ENCODE assay signal across 17 cellular contexts in the genomic region with DNA sequence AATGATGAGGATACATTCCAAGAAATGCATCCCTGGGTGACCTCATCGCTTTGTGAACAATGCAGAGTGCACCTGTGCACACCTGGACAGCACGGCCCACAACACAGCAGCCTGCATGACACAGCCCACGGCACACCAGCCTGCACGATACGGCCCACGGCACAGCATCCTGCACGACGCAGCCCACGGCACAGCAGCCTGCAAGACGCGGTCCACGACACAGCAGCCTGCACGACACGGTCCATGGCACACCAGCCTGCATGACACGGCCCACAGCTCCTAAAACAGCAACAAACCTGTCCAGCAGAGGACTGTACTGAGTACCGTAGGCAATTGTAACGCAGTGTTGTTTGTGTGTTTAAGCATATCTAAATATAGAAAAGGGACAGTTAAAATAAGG.
DNase-seq lines count a peak whose midpoint lies in the region; ATAC-seq and TF ChIP-seq lines count a peak whose summit lies in the region.
"Had no signal": no experiment of that assay in that cellular context is flagged by ENCODE, and none has a peak within 500 bp of the region (broad histone marks: within the 10 kb centered on the region; RNA-seq: fewer than 3 reads in every experiment).

No MANE protein-coding gene starts in this region.

- H3K4me3 ChIP-seq in BLaER1 treated with 17β-estradiol and CSF1 and Interleukin-3, amounts not matched to agents 10 nM and 100 nM = no peak overlapping the region
- H3K4me3 ChIP-seq in spleen = no peak overlapping the region
- H3K4me3 ChIP-seq: HAP-1 had no signal

- peaks cover 15% of the 10 kb centered on the region for H3K27me3 Mint-ChIP-seq in activated B cell treated with CpG ODN at 0.5 μM for 24 hours
- peaks cover 0 to 24% (median 8%) of the 10 kb centered on the region in 3 donors for H3K27me3 Mint-ChIP-seq in naive B cell
- peaks cover 0 to 7% (median 3%) of the 10 kb centered on the region in 3 donors for H3K27me3 Mint-ChIP-seq in immature natural killer cell (ENCODE audit: low read depth in 3 of 3)
- peaks cover 18% of the 10 kb centered on the region for H3K27me3 Mint-ChIP-seq in progenitor cell of endocrine pancreas

- TF ChIP-seq CTCF in activated B cell treated with CpG ODN at 0.5 μM for 24 hours (IDR thresholded peaks at IDR 0.05) (no peak), spleen (IDR thresholded peaks at IDR 0.05 in 8 of 11, conservative IDR thresholded peaks at IDR 0.05 in 3 of 11) (no peak), progenitor cell of endocrine pancreas (IDR thresholded peaks at IDR 0.05; ENCODE audit: unreplicated experiment) (no peak)

- H3K9ac ChIP-seq in BLaER1 treated with 17β-estradiol and CSF1 and Interleukin-3, amounts not matched to agents 10 nM and 100 nM = no peak overlapping the region

- WGBS in spleen, 5 donors = 57 to 84% (median 71%) methylated on average over 7 to 17 of the region's 17 CpGs

- no peaks in the 10 kb centered on the region for H3K36me3 ChIP-seq in BLaER1 treated with 17β-estradiol and CSF1 and Interleukin-3, amounts not matched to agents 10 nM and 100 nM
- no peaks in the 10 kb centered on the region for H3K36me3 ChIP-seq in spleen
- H3K36me3 ChIP-seq: BE2C, HAP-1 had no signal

- no peak overlapping the region for H3K27ac Mint-ChIP-seq in activated B cell treated with CpG ODN at 0.5 μM for 24 hours
- H3K27ac Mint-ChIP-seq in naive B cell = peak overlapping the region in 2 of 6 donors; percentile 5 to 90
- H3K27ac Mint-ChIP-seq in immature natural killer cell = no peak overlapping the region
- no peak overlapping the region for H3K27ac Mint-ChIP-seq in progenitor cell of endocrine pancreas
- H3K27ac Mint-ChIP-seq: CD14-positive monocyte; CD4-positive, alpha-beta memory T cell had no signal

- DNase-seq in activated B cell treated with CpG ODN at 0.5 μM for 24 hours = no peak
- no peak for DNase-seq in naive B cell
- peak; percentile 64 for DNase-seq in spleen
- DNase-seq in anterior cingulate cortex (lab: John Stamatoyannopoulos, UW) = no peak
- no peak for DNase-seq in NCI-H2196 treated with DMSO at 0.1 percent for 48 hours (lab: John Stamatoyannopoulos, UW; ENCODE audit: unreplicated experiment)
- no peak for DNase-seq in immature natural killer cell
- DNase-seq in progenitor cell of endocrine pancreas (ENCODE audit: low spot score, unreplicated experiment) = no peak
- DNase-seq: BE2C; CD4-positive, alpha-beta memory T cell; DMS153; DMS79; GF-D8; GOT3 had no signal

- POLR2A ChIA-PET in activated B cell treated with CpG ODN at 0.5 μM for 24 hours (lab: Charles Lee) = no interaction called here

- peaks cover 22 to 63% (median 49%) of the 10 kb centered on the region in 10 experiments for H3K4me1 ChIP-seq in BLaER1 treated with 17β-estradiol and CSF1 and Interleukin-3, amounts not matched to agents 10 nM and 100 nM
- no peaks in the 10 kb centered on the region for H3K4me1 ChIP-seq in spleen
- H3K4me1 ChIP-seq: BE2C, HAP-1 had no signal

- intact Hi-C loops in activated B cell treated with CpG ODN at 0.5 μM for 24 hours (cut with micrococcal nuclease) = no loop called here
- intact Hi-C loops in spleen (cut with DNase I; ENCODE audit: low total_unique reads) = no loop called here

- H4K20me1 ChIP-seq in BLaER1 treated with 17β-estradiol and CSF1 and Interleukin-3, amounts not matched to agents 10 nM and 100 nM = 0 out of 22 replicates have a peak, but pooled peaks cover 0 to 4% (median 0%) of the 10 kb centered on the region in 11 experiments

- H3K27me3 ChIP-seq in BLaER1 treated with 17β-estradiol and CSF1 and Interleukin-3, amounts not matched to agents 10 nM and 100 nM = no peaks in the 10 kb centered on the region
- H3K27me3 ChIP-seq in spleen (replicated peaks in 1 of 7) = peaks cover 0 to 24% (median 0%) of the 10 kb centered on the region in 7 donors
- H3K27me3 ChIP-seq: BE2C had no signal

- H3K9me3 Mint-ChIP-seq in activated B cell treated with CpG ODN at 0.5 μM for 24 hours (no peaks in the 10 kb centered on the region), naive B cell (peaks cover 0 to 6% (median under 1%) of the 10 kb centered on the region in 7 donors), immature natural killer cell (no peaks in the 10 kb centered on the region), progenitor cell of endocrine pancreas (ENCODE audit: low read depth) (no peaks in the 10 kb centered on the region)

- no peak overlapping the region for H3K27ac ChIP-seq in BLaER1 treated with 17β-estradiol and CSF1 and Interleukin-3, amounts not matched to agents 10 nM and 100 nM
- no peak overlapping the region for H3K27ac ChIP-seq in spleen
- H3K27ac ChIP-seq: HL-60 had no signal

- H3K4me1 Mint-ChIP-seq in activated B cell treated with CpG ODN at 0.5 μM for 24 hours (peaks cover 24% of the 10 kb centered on the region), naive B cell (peaks cover 26 to 49% (median 29%) of the 10 kb centered on the region in 3 donors), immature natural killer cell (no peaks in the 10 kb centered on the region), progenitor cell of endocrine pancreas (ENCODE audit: low read depth) (no peaks in the 10 kb centered on the region)
- H3K4me1 Mint-ChIP-seq: CD14-positive monocyte; CD4-positive, alpha-beta memory T cell had no signal

- H3K36me3 Mint-ChIP-seq in activated B cell treated with CpG ODN at 0.5 μM for 24 hours (ENCODE audit: low read depth) = no peaks in the 10 kb centered on the region
- H3K36me3 Mint-ChIP-seq in naive B cell = peaks cover 0 to 3% of the 10 kb centered on the region in 2 donors
- H3K36me3 Mint-ChIP-seq in immature natural killer cell = no peaks in the 10 kb centered on the region
- H3K36me3 Mint-ChIP-seq in progenitor cell of endocrine pancreas (ENCODE audit: insufficient read depth) = no peaks in the 10 kb centered on the region
- H3K36me3 Mint-ChIP-seq: CD14-positive monocyte; CD4-positive, alpha-beta memory T cell had no signal

- CTCF ChIA-PET in activated B cell treated with CpG ODN at 0.5 μM for 24 hours (lab: Charles Lee) = no interaction called here

- H3K9me3 ChIP-seq in BLaER1 treated with 17β-estradiol and CSF1 and Interleukin-3, amounts not matched to agents 10 nM and 100 nM (replicated peaks in 1 of 11) = no peaks in the 10 kb centered on the region
- no peaks in the 10 kb centered on the region for H3K9me3 ChIP-seq in spleen
- H3K9me3 ChIP-seq: BE2C, HAP-1 had no signal

- TF ChIP-seq POLR2A in spleen (IDR thresholded peaks at IDR 0.05) = no peak

- H3K4me3 Mint-ChIP-seq in activated B cell treated with CpG ODN at 0.5 μM for 24 hours (no peak overlapping the region), naive B cell (peak overlapping the region in 1 of 8 donors; percentile 35), immature natural killer cell (no peak overlapping the region), progenitor cell of endocrine pancreas (ENCODE audit: low read depth) (no peak overlapping the region)
- H3K4me3 Mint-ChIP-seq: CD14-positive monocyte; CD4-positive, alpha-beta memory T cell had no signal

- peak; percentile 45 for ATAC-seq in activated B cell treated with CpG ODN at 0.5 μM for 24 hours (ENCODE audit: low read depth)
- peak; percentile 70 to 86 for ATAC-seq in naive B cell (ENCODE audit: low read depth in 2 of 2)

- H3K4me2 ChIP-seq in BLaER1 treated with 17β-estradiol and CSF1 and Interleukin-3, amounts not matched to agents 10 nM and 100 nM = peak overlapping the region in 6 of 11 experiments; percentile 27 to 98 (median 37); a peak in 10 of 22 replicates
